Comparison of ENCODE assay signal across 25 cellular contexts in genomic region chr6:128363424-128363823, GRCh38.
"Had no signal": no experiment of that assay in that cellular context is flagged by ENCODE, and none has a peak within 500 bp of the region (broad histone marks: within the 10 kb centered on the region; RNA-seq: fewer than 3 reads in every experiment).

No MANE protein-coding gene starts in this region.

- H3K27ac Mint-ChIP-seq: activated B cell treated with CpG ODN at 0.5 μM for 24 hours; activated CD4-positive, alpha-beta memory T cell treated with anti-CD3 and anti-CD28 coated beads, Interleukin-2, amount 10 ng/mL, durations not matched to agents 7 days and 5 days; activated naive CD4-positive, alpha-beta T cell treated with anti-CD3 and anti-CD28 coated beads, Interleukin-2, amount 10 ng/mL, durations not matched to agents 7 days and 5 days; activated T-cell treated with anti-CD3 and anti-CD28 coated beads, Interleukin-2, amount 50 U/mL, for 72 hours; natural killer cell; stimulated activated naive CD8-positive, alpha-beta T cell treated with anti-CD3 and anti-CD28 coated beads, Interleukin-15, Interleukin-2, amounts not matched to agents 100 ng/mL and 50 ng/mL, for 24 hours had no signal

- H3K36me3 Mint-ChIP-seq: activated naive CD4-positive, alpha-beta T cell treated with anti-CD3 and anti-CD28 coated beads, Interleukin-2, amount 10 ng/mL, durations not matched to agents 7 days and 5 days; natural killer cell had no signal

- DNase-seq: activated B cell treated with CpG ODN at 0.5 μM for 24 hours; activated CD4-positive, alpha-beta memory T cell treated with anti-CD3 and anti-CD28 coated beads, Interleukin-2, amount 10 ng/mL, durations not matched to agents 7 days and 5 days; activated CD4-positive, alpha-beta T cell treated with anti-CD3 and anti-CD28 coated beads for 4 hours; activated effector memory CD4-positive, alpha-beta T cell treated with anti-CD3 and anti-CD28 coated beads, Interleukin-2, amount 50 U/mL, for 16 hours; activated naive CD4-positive, alpha-beta T cell treated with anti-CD3 and anti-CD28 coated beads, Interleukin-2, amount 10 ng/mL, durations not matched to agents 7 days and 5 days; activated T-cell treated with anti-CD3 and anti-CD28 coated beads, Interleukin-2, amount 50 U/mL, for 72 hours; brain microvascular endothelial cell; caudate nucleus; dermis blood vessel endothelial cell; effector CD8-positive, alpha-beta T cell; glutamatergic neuron; islet precursor cell; left ventricle myocardium inferior; midbrain; natural killer cell; ovary; psoas muscle; right cardiac atrium; stimulated activated CD4-positive, alpha-beta T cell treated with anti-CD3 and anti-CD28 coated beads, Interleukin-12 subunit alpha, Interleukin-12 subunit beta, amount 100 ng/mL, for 4 hours; stimulated activated CD4-positive, alpha-beta T cell treated with anti-CD3 and anti-CD28 coated beads, Interleukin-4, amount 100 ng/mL, for 4 hours; substantia nigra; T1000; tibial artery had no signal

- H3K27me3 ChIP-seq: brain microvascular endothelial cell, neutrophil, ovary, tibial artery had no signal

- ATAC-seq: natural killer cell, right cardiac atrium had no signal

- H3K36me3 ChIP-seq: brain microvascular endothelial cell, left ventricle myocardium inferior, neutrophil, ovary, tibial artery had no signal

- H3K4me3 ChIP-seq: left ventricle myocardium inferior, ovary, psoas muscle, tibial artery had no signal

- H3K9me3 Mint-ChIP-seq: activated B cell treated with CpG ODN at 0.5 μM for 24 hours; activated CD4-positive, alpha-beta memory T cell treated with anti-CD3 and anti-CD28 coated beads, Interleukin-2, amount 10 ng/mL, durations not matched to agents 7 days and 5 days; activated naive CD4-positive, alpha-beta T cell treated with anti-CD3 and anti-CD28 coated beads, Interleukin-2, amount 10 ng/mL, durations not matched to agents 7 days and 5 days; activated T-cell treated with anti-CD3 and anti-CD28 coated beads, Interleukin-2, amount 50 U/mL, for 72 hours; natural killer cell; stimulated activated naive CD8-positive, alpha-beta T cell treated with anti-CD3 and anti-CD28 coated beads, Interleukin-15, Interleukin-2, amounts not matched to agents 100 ng/mL and 50 ng/mL, for 24 hours had no signal

- H3K27me3 Mint-ChIP-seq: activated B cell treated with CpG ODN at 0.5 μM for 24 hours; activated CD4-positive, alpha-beta memory T cell treated with anti-CD3 and anti-CD28 coated beads, Interleukin-2, amount 10 ng/mL, durations not matched to agents 7 days and 5 days; activated naive CD4-positive, alpha-beta T cell treated with anti-CD3 and anti-CD28 coated beads, Interleukin-2, amount 10 ng/mL, durations not matched to agents 7 days and 5 days; stimulated activated naive CD8-positive, alpha-beta T cell treated with anti-CD3 and anti-CD28 coated beads, Interleukin-15, Interleukin-2, amounts not matched to agents 100 ng/mL and 50 ng/mL, for 24 hours had no signal

- H3K4me1 Mint-ChIP-seq: activated B cell treated with CpG ODN at 0.5 μM for 24 hours; activated CD4-positive, alpha-beta memory T cell treated with anti-CD3 and anti-CD28 coated beads, Interleukin-2, amount 10 ng/mL, durations not matched to agents 7 days and 5 days; activated naive CD4-positive, alpha-beta T cell treated with anti-CD3 and anti-CD28 coated beads, Interleukin-2, amount 10 ng/mL, durations not matched to agents 7 days and 5 days; natural killer cell had no signal

- H3K27ac ChIP-seq: brain microvascular endothelial cell, left ventricle myocardium inferior, neutrophil, ovary, psoas muscle, tibial artery had no signal

- H3K4me3 Mint-ChIP-seq: activated B cell treated with CpG ODN at 0.5 μM for 24 hours; activated CD4-positive, alpha-beta memory T cell treated with anti-CD3 and anti-CD28 coated beads, Interleukin-2, amount 10 ng/mL, durations not matched to agents 7 days and 5 days; activated naive CD4-positive, alpha-beta T cell treated with anti-CD3 and anti-CD28 coated beads, Interleukin-2, amount 10 ng/mL, durations not matched to agents 7 days and 5 days; activated T-cell treated with anti-CD3 and anti-CD28 coated beads, Interleukin-2, amount 50 U/mL, for 72 hours; natural killer cell; stimulated activated naive CD8-positive, alpha-beta T cell treated with anti-CD3 and anti-CD28 coated beads, Interleukin-15, Interleukin-2, amounts not matched to agents 100 ng/mL and 50 ng/mL, for 24 hours had no signal

- H3K9me3 ChIP-seq: left ventricle myocardium inferior, neutrophil, ovary, psoas muscle, tibial artery had no signal
